ENCODE assay signal across 13 cellular contexts in genomic region chr17:77883213-77883650, GRCh38.
A peak's percentile ranks its signal among the peaks of the same experiment; 100 is the strongest.
DNase-seq lines count a peak whose midpoint lies in the region; ATAC-seq and TF ChIP-seq lines count a peak whose summit lies in the region.
"Had no signal": no experiment of that assay in that cellular context is flagged by ENCODE, and none has a peak within 500 bp of the region (broad histone marks: within the 10 kb centered on the region; RNA-seq: fewer than 3 reads in every experiment).

No MANE protein-coding gene starts in this region.

- ATAC-seq in stimulated activated effector memory CD8-positive, alpha-beta T cell treated with anti-CD3 and anti-CD28 coated beads, Interleukin-12 subunit alpha, Interleukin-12 subunit beta, amount 100 ng/mL, for 72 hours, result no peak
- ATAC-seq in GM18502 (IDR thresholded peaks at IDR 0.05; ENCODE audit: poor library complexity, unreplicated experiment), result no peak
- ATAC-seq: HCT116 had no signal

- DNase-seq in activated T-cell treated with anti-CD3 and anti-CD28 coated beads, Interleukin-2, amount 50 U/mL, for 24 hours, result no peak
- DNase-seq in activated T-cell treated with anti-CD3 and anti-CD28 coated beads, Interleukin-2, amount 50 U/mL, for 1 hour, result no peak
- DNase-seq in activated CD4-positive, alpha-beta memory T cell treated with anti-CD3 and anti-CD28 coated beads for 36 hours, result no peak
- DNase-seq in esophagus squamous epithelium (lab: John Stamatoyannopoulos, UW) (no peak), hippocampal formation (lab: John Stamatoyannopoulos, UW) (no peak), mesendoderm (no peak)
- no peak for DNase-seq in stimulated activated effector memory CD8-positive, alpha-beta T cell treated with anti-CD3 and anti-CD28 coated beads, Interleukin-12 subunit alpha, Interleukin-12 subunit beta, amount 100 ng/mL, for 72 hours (ENCODE audit: low spot score in 2 of 2)
- DNase-seq: MM.1S had no signal

- no peak overlapping the region for H3K18ac ChIP-seq in mesendoderm (ENCODE audit: low read length)

- peaks cover 5% of the 10 kb centered on the region for H3K27me3 Mint-ChIP-seq in activated T-cell treated with anti-CD3 and anti-CD28 coated beads, Interleukin-2, amount 50 U/mL, for 24 hours
- no peaks in the 10 kb centered on the region for H3K27me3 Mint-ChIP-seq in activated CD4-positive, alpha-beta memory T cell treated with anti-CD3 and anti-CD28 coated beads for 36 hours

- 80 to 82% methylated on average over 2 to 8 of the region's 10 CpGs for WGBS in esophagus squamous epithelium, 2 donors
- WGBS in mesendoderm (ENCODE audit: extremely low coverage, insufficient coverage, low lambda C conversion rate), result no CpG with 5 or more reads among the region's 10 CpGs

- H2BK5ac ChIP-seq in mesendoderm (ENCODE audit: low read length), result no peak overlapping the region

- H3K27ac ChIP-seq in esophagus squamous epithelium, result peak overlapping the region in 3 of 4 donors; percentile 20 to 70 (median 68)
- no peak overlapping the region for H3K27ac ChIP-seq in mesendoderm (ENCODE audit: low read depth, low read length)
- H3K27ac ChIP-seq: suprapubic skin, VCaP had no signal

- H3K4me2 ChIP-seq in mesendoderm (ENCODE audit: low read length), result no peak overlapping the region

- H3K4me1 ChIP-seq in esophagus squamous epithelium (peaks cover 28 to 54% (median 34%) of the 10 kb centered on the region in 3 donors), mesendoderm (ENCODE audit: control insufficient read depth, low read depth, low read length) (no peaks in the 10 kb centered on the region)

- H4K8ac ChIP-seq in mesendoderm (ENCODE audit: low read depth, low read length), result no peak overlapping the region

- POLR2A ChIA-PET in activated CD4-positive, alpha-beta memory T cell treated with anti-CD3 and anti-CD28 coated beads for 36 hours (lab: Charles Lee), result interaction anchor here (2.2 kb wide), 1 partner anchor 39 kb away, joined by 6 read pairs; no protein-coding TSS in a partner anchor

- H4K5ac ChIP-seq in mesendoderm (ENCODE audit: low read length), result no peak overlapping the region

- no peak overlapping the region for H2BK15ac ChIP-seq in mesendoderm (replicated peaks; ENCODE audit: low read depth)

- H3K27ac Mint-ChIP-seq in activated T-cell treated with anti-CD3 and anti-CD28 coated beads, Interleukin-2, amount 50 U/mL, for 24 hours, result peak overlapping the region; percentile 75
- peak overlapping the region; percentile 89 for H3K27ac Mint-ChIP-seq in activated CD4-positive, alpha-beta memory T cell treated with anti-CD3 and anti-CD28 coated beads for 36 hours
- H3K27ac Mint-ChIP-seq in stimulated activated effector memory CD8-positive, alpha-beta T cell treated with anti-CD3 and anti-CD28 coated beads, Interleukin-12 subunit alpha, Interleukin-12 subunit beta, amount 100 ng/mL, for 72 hours, result peak overlapping the region; percentile 95

- H3K56ac ChIP-seq in mesendoderm (ENCODE audit: low read length), result no peak overlapping the region

- peaks cover 88% of the 10 kb centered on the region for H3K4me1 Mint-ChIP-seq in activated T-cell treated with anti-CD3 and anti-CD28 coated beads, Interleukin-2, amount 50 U/mL, for 24 hours (ENCODE audit: low read depth)
- H3K4me1 Mint-ChIP-seq in activated CD4-positive, alpha-beta memory T cell treated with anti-CD3 and anti-CD28 coated beads for 36 hours (ENCODE audit: low read depth), result peaks cover 78% of the 10 kb centered on the region
- peaks cover 78% of the 10 kb centered on the region for H3K4me1 Mint-ChIP-seq in stimulated activated effector memory CD8-positive, alpha-beta T cell treated with anti-CD3 and anti-CD28 coated beads, Interleukin-12 subunit alpha, Interleukin-12 subunit beta, amount 100 ng/mL, for 72 hours

- no peaks in the 10 kb centered on the region for H3K36me3 Mint-ChIP-seq in activated T-cell treated with anti-CD3 and anti-CD28 coated beads, Interleukin-2, amount 50 U/mL, for 24 hours (ENCODE audit: low read depth)
- H3K36me3 Mint-ChIP-seq in activated CD4-positive, alpha-beta memory T cell treated with anti-CD3 and anti-CD28 coated beads for 36 hours, result no peaks in the 10 kb centered on the region
- H3K36me3 Mint-ChIP-seq in stimulated activated effector memory CD8-positive, alpha-beta T cell treated with anti-CD3 and anti-CD28 coated beads, Interleukin-12 subunit alpha, Interleukin-12 subunit beta, amount 100 ng/mL, for 72 hours, result peaks cover 4% of the 10 kb centered on the region

- H3K4me3 ChIP-seq in esophagus squamous epithelium (no peak overlapping the region), mesendoderm (ENCODE audit: low read length) (no peak overlapping the region)
- H3K4me3 ChIP-seq: SJCRH30, suprapubic skin had no signal

- H3K79me2 ChIP-seq in mesendoderm (ENCODE audit: control insufficient read depth, insufficient read depth, low read length), result no peaks in the 10 kb centered on the region

- H3K4ac ChIP-seq in mesendoderm (ENCODE audit: low read depth, low read length), result no peak overlapping the region

- H3K9ac ChIP-seq in mesendoderm (ENCODE audit: low read length), result no peak overlapping the region

- H3K9me3 ChIP-seq in esophagus squamous epithelium, result no peaks in the 10 kb centered on the region
- H3K9me3 ChIP-seq: SJCRH30, suprapubic skin had no signal

- no peak for TF ChIP-seq POLR2A in esophagus squamous epithelium (IDR thresholded peaks at IDR 0.05)

- H3K79me1 ChIP-seq in mesendoderm (ENCODE audit: low read length), result no peaks in the 10 kb centered on the region

- no peak for TF ChIP-seq CTCF in esophagus squamous epithelium (IDR thresholded peaks at IDR 0.05)

- H3K23ac ChIP-seq in mesendoderm (ENCODE audit: low read length), result no peak overlapping the region

- H2AK5ac ChIP-seq in mesendoderm (ENCODE audit: low read length), result no peak overlapping the region

- no peak overlapping the region for H2BK120ac ChIP-seq in mesendoderm (ENCODE audit: low read depth, low read length)

- H3K36me3 ChIP-seq in esophagus squamous epithelium (no peaks in the 10 kb centered on the region), mesendoderm (ENCODE audit: control insufficient read depth, insufficient read depth, low read length) (no peaks in the 10 kb centered on the region)
- H3K36me3 ChIP-seq: SJCRH30, suprapubic skin had no signal

- CTCF ChIA-PET in activated CD4-positive, alpha-beta memory T cell treated with anti-CD3 and anti-CD28 coated beads for 36 hours (lab: Charles Lee), result interaction anchor here (1.3 to 2.2 kb wide), 2 partner anchors 39 to 131 kb away, joined by 4 to 8 read pairs; no protein-coding TSS in a partner anchor

- H3K27me3 ChIP-seq in esophagus squamous epithelium (peaks cover 0 to 71% (median 0%) of the 10 kb centered on the region in 4 donors), mesendoderm (ENCODE audit: insufficient read depth, low read length, poor library complexity) (peaks cover 3% of the 10 kb centered on the region)

- intact Hi-C loops in activated CD4-positive, alpha-beta memory T cell treated with anti-CD3 and anti-CD28 coated beads for 36 hours (cut with micrococcal nuclease), result loop anchor here (5.0 to 10.0 kb wide), 2 partner anchors 74 to 428 kb away; partner anchors contain the start of gene TNRC6C
- intact Hi-C loops in esophagus squamous epithelium (cut with DNase I), result no loop called here

- H3K4me3 Mint-ChIP-seq in activated T-cell treated with anti-CD3 and anti-CD28 coated beads, Interleukin-2, amount 50 U/mL, for 24 hours, result no peak overlapping the region
- no peak overlapping the region for H3K4me3 Mint-ChIP-seq in activated CD4-positive, alpha-beta memory T cell treated with anti-CD3 and anti-CD28 coated beads for 36 hours
- H3K4me3 Mint-ChIP-seq in stimulated activated effector memory CD8-positive, alpha-beta T cell treated with anti-CD3 and anti-CD28 coated beads, Interleukin-12 subunit alpha, Interleukin-12 subunit beta, amount 100 ng/mL, for 72 hours, result peak overlapping the region; percentile 70

- no peaks in the 10 kb centered on the region for H3K9me3 Mint-ChIP-seq in activated T-cell treated with anti-CD3 and anti-CD28 coated beads, Interleukin-2, amount 50 U/mL, for 24 hours
- no peaks in the 10 kb centered on the region for H3K9me3 Mint-ChIP-seq in activated CD4-positive, alpha-beta memory T cell treated with anti-CD3 and anti-CD28 coated beads for 36 hours
- H3K9me3 Mint-ChIP-seq in stimulated activated effector memory CD8-positive, alpha-beta T cell treated with anti-CD3 and anti-CD28 coated beads, Interleukin-12 subunit alpha, Interleukin-12 subunit beta, amount 100 ng/mL, for 72 hours, result no peaks in the 10 kb centered on the region
